ENCODE assay signal across 11 cellular contexts in genomic region chr17:28372945-28373274, GRCh38. TPM values are rescaled to one million over a fixed set of nuclear protein-coding genes. Genes with fewer than 3 reads are reported as not detected.
DNase-seq lines count a peak whose midpoint lies in the region; ATAC-seq and TF ChIP-seq lines count a peak whose summit lies in the region.
"Had no signal": no experiment of that assay in that cellular context is flagged by ENCODE, and none has a peak within 500 bp of the region (broad histone marks: within the 10 kb centered on the region; RNA-seq: fewer than 3 reads in every experiment).

No MANE protein-coding gene starts in this region.

- H3K4me1 ChIP-seq in ascending aorta: peaks cover 12% of the 10 kb centered on the region in 2 donors
- peaks cover 9 to 11% of the 10 kb centered on the region in 2 donors for H3K4me1 ChIP-seq in naive thymus-derived CD4-positive, alpha-beta T cell (ENCODE audit: control insufficient read depth in 2 of 2, insufficient read depth in 2 of 2, low read length in 2 of 2)

- ATAC-seq in naive thymus-derived CD4-positive, alpha-beta T cell: no peak
- ATAC-seq in HG02610 (IDR thresholded peaks at IDR 0.05; ENCODE audit: unreplicated experiment) (no peak), HG03565 (IDR thresholded peaks at IDR 0.05; ENCODE audit: unreplicated experiment) (no peak)
- ATAC-seq: HCT116 had no signal

- H3K27me3 ChIP-seq in BJ (ENCODE audit: control insufficient read depth, insufficient read depth, low read length): no peaks in the 10 kb centered on the region
- no peaks in the 10 kb centered on the region for H3K27me3 ChIP-seq in ascending aorta
- no peaks in the 10 kb centered on the region for H3K27me3 ChIP-seq in naive thymus-derived CD4-positive, alpha-beta T cell (ENCODE audit: control insufficient read depth in 2 of 2, insufficient read depth in 2 of 2, low read length in 2 of 2)
- H3K27me3 ChIP-seq: uterus had no signal

- peak overlapping the region; percentile 70 to 95 (median 78) for H3K4me3 Mint-ChIP-seq in naive thymus-derived CD4-positive, alpha-beta T cell

- no peaks in the 10 kb centered on the region for H3K9me3 Mint-ChIP-seq in naive thymus-derived CD4-positive, alpha-beta T cell

- POLR2A ChIA-PET in BJ (lab: Charles Lee): no interaction called here
- POLR2A ChIA-PET in naive thymus-derived CD4-positive, alpha-beta T cell (lab: Charles Lee): interaction anchor here (3.3 kb wide), 1 partner anchor 15 kb away, joined by 17 read pairs; the partner anchor contains the start of gene POLDIP2

- peaks cover 10 to 25% (median 18%) of the 10 kb centered on the region in 7 donors for H3K4me1 Mint-ChIP-seq in naive thymus-derived CD4-positive, alpha-beta T cell

- H3K36me3 Mint-ChIP-seq in naive thymus-derived CD4-positive, alpha-beta T cell: peaks cover 0 to 4% (median under 1%) of the 10 kb centered on the region in 5 donors

- no peak overlapping the region for H3K27ac ChIP-seq in ascending aorta
- peak overlapping the region; percentile 88 for H3K27ac ChIP-seq in naive thymus-derived CD4-positive, alpha-beta T cell (ENCODE audit: low read depth, low read length)

- TF ChIP-seq CTCF in BJ (IDR thresholded peaks at IDR 0.05; ENCODE audit: insufficient read depth, low read depth, low read length) (no peak), HFF-Myc (IDR thresholded peaks at IDR 0.05; ENCODE audit: low read depth, low read length, missing control alignments) (no peak), ascending aorta (IDR thresholded peaks at IDR 0.05) (no peak)

- CTCF ChIA-PET in BJ (lab: Yijun Ruan, JAX): no interaction called here
- CTCF ChIA-PET in naive thymus-derived CD4-positive, alpha-beta T cell (lab: Charles Lee): no interaction called here

- 0 out of 2 replicates have a peak, but pooled peaks cover 2% of the 10 kb centered on the region for H3K36me3 ChIP-seq in BJ (ENCODE audit: control insufficient read depth, insufficient read depth, low read length)
- H3K36me3 ChIP-seq in ascending aorta: no peaks in the 10 kb centered on the region
- no peaks in the 10 kb centered on the region for H3K36me3 ChIP-seq in naive thymus-derived CD4-positive, alpha-beta T cell (ENCODE audit: control insufficient read depth in 2 of 3, insufficient read depth in 3 of 3, low read length in 3 of 3)
- H3K36me3 ChIP-seq: uterus had no signal

- peak overlapping the region in 4 of 9 donors; percentile 23 to 69 (median 50) for H3K27ac Mint-ChIP-seq in naive thymus-derived CD4-positive, alpha-beta T cell

- H3K9me3 ChIP-seq in ascending aorta: no peaks in the 10 kb centered on the region
- no peaks in the 10 kb centered on the region for H3K9me3 ChIP-seq in naive thymus-derived CD4-positive, alpha-beta T cell (ENCODE audit: control insufficient read depth in 2 of 3, low read length in 3 of 3)
- H3K9me3 ChIP-seq: uterus had no signal

- peak overlapping the region; percentile 73 for H3K4me3 ChIP-seq in BJ (ENCODE audit: low read depth, low read length)
- H3K4me3 ChIP-seq in HFF-Myc (replicated peaks; ENCODE audit: low read depth, low read length): peak overlapping the region; percentile 70
- H3K4me3 ChIP-seq in ascending aorta: peak overlapping the region; percentile 70 to 77
- peak overlapping the region; percentile 78 for H3K4me3 ChIP-seq in naive thymus-derived CD4-positive, alpha-beta T cell (ENCODE audit: low read length)

- DNase-seq in BJ (ENCODE audit: low read depth): no peak
- no peak for DNase-seq in HFF-Myc (ENCODE audit: extremely low read depth, low read depth)
- DNase-seq in ascending aorta (ENCODE audit: low spot score in 2 of 2): no peak
- DNase-seq in naive thymus-derived CD4-positive, alpha-beta T cell: no peak
- DNase-seq in SKM-1 (lab: John Stamatoyannopoulos, UW; ENCODE audit: unreplicated experiment): no peak
- DNase-seq in stimulated activated CD8-positive, alpha-beta memory T cell treated with anti-CD3 and anti-CD28 coated beads, Interleukin-4, amount 100 ng/mL, for 48 hours: no peak
- DNase-seq: SIG-M5, uterus had no signal

- H3K27me3 Mint-ChIP-seq in naive thymus-derived CD4-positive, alpha-beta T cell: no peaks in the 10 kb centered on the region

- intact Hi-C loops in ascending aorta (cut with DNase I): no loop called here
- intact Hi-C loops in naive thymus-derived CD4-positive, alpha-beta T cell (cut with micrococcal nuclease): loop anchor here (1.0 to 10.0 kb wide), 5 partner anchors 11 to 202 kb away; partner anchors contain the start of genes ALDOC (in 1 of the 2), PIGS (in 1 of the 2), SLC46A1 (in 1 of the 2) and TMEM97 (in 1 of the 2)

RNA-seq across cellular contexts. Expression of gene SARM1, which starts 1.4 kb away (rescaled TPM):
- polyA plus RNA-seq in BJ (2011; rRNA removed): 8.7 and 13.4 TPM in 2 replicates
- polyA minus RNA-seq in BJ (2011; rRNA and poly(A)+ RNA removed): 12.5 and 15.6 TPM in 2 replicates
- 121 TPM for total RNA-seq in ascending aorta
- total RNA-seq in naive thymus-derived CD4-positive, alpha-beta T cell: 10 to 100 TPM; 21.8 to 34.1 (median 27.2) TPM
- 1 to 10 TPM; 5.2 to 8.4 TPM for polyA plus RNA-seq in naive thymus-derived CD4-positive, alpha-beta T cell

RNA-seq across cellular contexts. Expression of gene VTN, which starts 2.8 kb away (rescaled TPM):
- 1.9 and 4.2 TPM in 2 replicates for polyA plus RNA-seq in BJ (2011; rRNA removed)
- 1.4 and 1.8 TPM in 2 replicates for polyA minus RNA-seq in BJ (2011; rRNA and poly(A)+ RNA removed)
- total RNA-seq in ascending aorta: 7.5 TPM
- total RNA-seq in naive thymus-derived CD4-positive, alpha-beta T cell: under 1 TPM in 2 of 5 experiments, not detected in 3; 0.19 to 0.65 TPM
- polyA plus RNA-seq in naive thymus-derived CD4-positive, alpha-beta T cell: under 1 TPM in 1 of 2 donors, not detected in 1; 0.08 TPM

RNA-seq across cellular contexts. Expression of gene SEBOX, which starts 7.9 kb away (rescaled TPM):
- polyA plus RNA-seq in BJ (2011; rRNA removed): not detected in 2 replicates
- not detected in 2 replicates for polyA minus RNA-seq in BJ (2011; rRNA and poly(A)+ RNA removed)
- not detected for total RNA-seq in ascending aorta
- total RNA-seq in naive thymus-derived CD4-positive, alpha-beta T cell: not detected
- polyA plus RNA-seq in naive thymus-derived CD4-positive, alpha-beta T cell: not detected
- total RNA-seq: uterus had no signal

RNA-seq across cellular contexts. Expression of gene POLDIP2, which starts 15.6 kb away (rescaled TPM):
- 106 and 141 TPM in 2 replicates for polyA plus RNA-seq in BJ (2011; rRNA removed)
- 54.5 and 82.7 TPM in 2 replicates for polyA minus RNA-seq in BJ (2011; rRNA and poly(A)+ RNA removed)
- total RNA-seq in ascending aorta: 82.2 TPM
- total RNA-seq in naive thymus-derived CD4-positive, alpha-beta T cell: 10 to 100 TPM; 27.9 to 64.9 (median 29.8) TPM
- 10 to 100 TPM; 85.0 to 89.3 TPM for polyA plus RNA-seq in naive thymus-derived CD4-positive, alpha-beta T cell

RNA-seq across cellular contexts. Expression of gene SLC46A1, which starts 33.1 kb away (rescaled TPM):
- polyA plus RNA-seq in BJ (2011; rRNA removed): 5.2 and 5.9 TPM in 2 replicates
- 7.2 and 7.3 TPM in 2 replicates for polyA minus RNA-seq in BJ (2011; rRNA and poly(A)+ RNA removed)
- total RNA-seq in ascending aorta: 9.7 TPM
- 1 to 10 TPM; 1.9 to 5.1 (median 3.6) TPM for total RNA-seq in naive thymus-derived CD4-positive, alpha-beta T cell
- 1 to 10 TPM; 1.8 to 3.3 TPM for polyA plus RNA-seq in naive thymus-derived CD4-positive, alpha-beta T cell
